Comparison of ENCODE assay signal across 8 cellular contexts in the genomic region with DNA sequence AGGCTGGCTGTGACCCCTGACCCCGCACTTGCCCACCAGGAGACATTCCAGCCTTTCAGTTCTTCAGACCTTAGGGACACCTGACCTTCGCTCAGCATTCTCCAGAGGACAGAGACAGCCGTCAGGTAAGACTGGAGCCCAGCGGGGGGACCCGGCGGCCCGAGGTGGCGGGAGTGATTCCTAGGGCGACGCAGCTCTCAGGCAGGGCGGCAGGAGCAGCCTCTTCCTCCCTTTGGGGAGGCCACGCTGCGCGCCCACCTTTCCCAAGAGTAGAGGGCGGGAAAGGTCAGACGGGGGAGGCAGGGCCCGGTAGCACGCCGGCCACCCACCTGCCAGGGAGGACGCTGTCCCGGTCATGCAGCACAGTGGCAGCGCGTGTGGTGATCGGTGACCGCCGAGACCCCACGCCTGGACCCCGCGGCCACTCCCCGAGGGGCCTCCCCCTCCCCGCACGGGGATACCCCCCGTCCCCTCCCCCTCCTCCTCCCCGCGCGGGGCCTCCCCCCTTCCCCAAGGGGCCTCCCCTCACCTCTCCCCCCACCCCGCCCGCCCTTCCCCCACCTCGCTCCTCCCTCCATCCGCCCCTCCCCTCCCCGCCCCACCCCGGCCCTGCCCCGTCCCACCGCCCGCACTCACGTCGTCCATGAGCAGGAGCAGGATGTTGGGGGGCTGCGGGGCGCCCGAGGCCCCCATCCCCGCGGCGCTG. TPM values are rescaled to one million over a fixed set of nuclear protein-coding genes. Genes with fewer than 3 reads are reported as not detected.
DNase-seq lines count a peak whose midpoint lies in the region; ATAC-seq and TF ChIP-seq lines count a peak whose summit lies in the region.

No MANE protein-coding gene starts in this region.

- H3K9me2 ChIP-seq in GM23248 (ENCODE audit: insufficient read depth) = no peaks in the 10 kb centered on the region

- H3K36me3 Mint-ChIP-seq in endodermal cell (ENCODE audit: low read depth) (peaks cover 40% of the 10 kb centered on the region), nephron progenitor cell (ENCODE audit: low read depth) (peaks cover 14% of the 10 kb centered on the region)

- H3K4me3 Mint-ChIP-seq in endodermal cell = peak overlapping the region; percentile 91
- peak overlapping the region; percentile 79 for H3K4me3 Mint-ChIP-seq in nephron progenitor cell

- DNase-seq in GM23248 (peak; percentile 24), SK-N-MC (ENCODE audit: low read depth, low spot score) (no peak), endodermal cell (peak; percentile 76), nephron progenitor cell (peak; percentile 44), KG1 (lab: John Stamatoyannopoulos, UW) (no peak), NCI-H1436 treated with DMSO at 0.1 percent for 48 hours (lab: John Stamatoyannopoulos, UW) (no peak)

- TF ChIP-seq POLR2A in GM18505 (IDR thresholded peaks at IDR 0.05; ENCODE audit: borderline replicate concordance, extremely low read depth, insufficient read depth, insufficient read length) = no peak

- H3K27me3 Mint-ChIP-seq in endodermal cell (ENCODE audit: insufficient read depth) (no peaks in the 10 kb centered on the region), nephron progenitor cell (ENCODE audit: low read depth, poor library complexity) (no peaks in the 10 kb centered on the region)

- H2AFZ ChIP-seq in GM23248 = no peak overlapping the region

- H3K27ac Mint-ChIP-seq in endodermal cell (no peak overlapping the region), nephron progenitor cell (no peak overlapping the region)

- H3K4me3 ChIP-seq in GM23248 = peak overlapping the region; percentile 92
- peak overlapping the region; percentile 83 for H3K4me3 ChIP-seq in SK-N-MC
- peak overlapping the region; percentile 92 for H3K4me3 ChIP-seq in endodermal cell (ENCODE audit: low read length)

- H3K9me3 Mint-ChIP-seq in endodermal cell (peaks cover 2% of the 10 kb centered on the region), nephron progenitor cell (no peaks in the 10 kb centered on the region)

- H3K9me3 ChIP-seq in GM23248 (ENCODE audit: low read depth) = no peaks in the 10 kb centered on the region
- H3K9me3 ChIP-seq in SK-N-MC (ENCODE audit: low read depth, low read length) = no peaks in the 10 kb centered on the region
- no peaks in the 10 kb centered on the region for H3K9me3 ChIP-seq in endodermal cell (ENCODE audit: control insufficient read depth, low read length)

- no peak for ATAC-seq in GM21737 (IDR thresholded peaks at IDR 0.05; ENCODE audit: unreplicated experiment)
- ATAC-seq in GM18505 (IDR thresholded peaks at IDR 0.05; ENCODE audit: unreplicated experiment) = no peak

- peaks cover 27% of the 10 kb centered on the region; the same call in 1 of the 2 replicates for H3K79me2 ChIP-seq in GM23248 (ENCODE audit: insufficient read depth)

- H3K4me1 ChIP-seq in GM23248 (ENCODE audit: insufficient read depth) (peaks cover 8% of the 10 kb centered on the region; the same call in 1 of the 2 replicates), endodermal cell (ENCODE audit: control insufficient read depth, insufficient read depth, low read length) (no peaks in the 10 kb centered on the region)

- H3K4me2 ChIP-seq in GM23248 (ENCODE audit: unreplicated experiment) = peak overlapping the region; percentile 74

- no peak for TF ChIP-seq CTCF in endodermal cell (conservative IDR thresholded peaks at IDR 0.05)
- TF ChIP-seq CTCF in nephron progenitor cell (IDR thresholded peaks at IDR 0.05) = no peak

- H3K9ac ChIP-seq in GM23248 (peak overlapping the region; percentile 79), SK-N-MC (ENCODE audit: insufficient read length) (no peak overlapping the region), endodermal cell (ENCODE audit: extremely low read depth, low read length, poor library complexity, severe bottlenecking) (peak overlapping the region; percentile 11)

- no peaks in the 10 kb centered on the region for H4K20me1 ChIP-seq in GM23248 (ENCODE audit: insufficient read depth)

- H3K27me3 ChIP-seq in GM23248 (replicated peaks; ENCODE audit: insufficient read depth) (no peaks in the 10 kb centered on the region), endodermal cell (ENCODE audit: control insufficient read depth, insufficient read depth, low read length, poor library complexity, severe bottlenecking) (no peaks in the 10 kb centered on the region)

- in situ Hi-C loops in GM23248 (cut with MboI) = no loop called here

- WGBS in GM23248 (ENCODE audit: low coverage in 1 of 2, low lambda C conversion rate in 2 of 2, missing lambda C conversion rate in 2 of 2), 2 experiments = 9 to 18% methylated on average over 22 to 47 of the region's 53 CpGs
- 9 to 31% methylated on average over 9 to 38 of the region's 53 CpGs for WGBS in endodermal cell (ENCODE audit: insufficient coverage in 1 of 2, insufficient read length in 1 of 2), 2 experiments

- H3K4me1 Mint-ChIP-seq in endodermal cell (peaks cover 4% of the 10 kb centered on the region), nephron progenitor cell (peaks cover 26% of the 10 kb centered on the region)

- no peak overlapping the region for H3K27ac ChIP-seq in GM23248
- H3K27ac ChIP-seq in SK-N-MC = no peak overlapping the region
- H3K27ac ChIP-seq in endodermal cell (ENCODE audit: low read depth, low read length) = no peak overlapping the region

- no peaks in the 10 kb centered on the region; the same call in 1 of the 2 replicates for H3F3A ChIP-seq in GM23248 (ENCODE audit: insufficient read depth)

- H3K36me3 ChIP-seq in GM23248 (ENCODE audit: low read depth) (no peaks in the 10 kb centered on the region), SK-N-MC (ENCODE audit: insufficient read depth, low read length) (no peaks in the 10 kb centered on the region), endodermal cell (ENCODE audit: control insufficient read depth, insufficient read depth, low read length) (peaks cover 26% of the 10 kb centered on the region)

RNA-seq across cellular contexts. Expression of a gene that starts 0.5 kb away (rescaled TPM):
- 21.5 and 24.0 TPM in 2 replicates for total RNA-seq in GM23248 (2014; rRNA removed; shearing (Covaris generic))
- 38.8 and 39.0 TPM in 2 replicates for polyA plus RNA-seq in GM23248 (2016; fragmentation: Nextera tagmentation; extraction: Ambion mirVana)
- 10 to 100 TPM; 32.2 to 39.6 TPM for total RNA-seq in endodermal cell
- polyA plus RNA-seq in endodermal cell (2013, experiment 1 of 2) = 14.9 TPM
- polyA plus RNA-seq in endodermal cell (2013, experiment 2 of 2) = 11.2 TPM

RNA-seq across cellular contexts. Expression of a gene that starts 0.7 kb away (rescaled TPM):
- 18.7 and 20.4 TPM in 2 replicates for total RNA-seq in GM23248 (2014; rRNA removed; shearing (Covaris generic))
- 83.2 and 90.9 TPM in 2 replicates for polyA plus RNA-seq in GM23248 (2016; fragmentation: Nextera tagmentation; extraction: Ambion mirVana)
- total RNA-seq in endodermal cell = 100 to 1,000 TPM; 110 TPM
- 93.1 TPM for polyA plus RNA-seq in endodermal cell (2013, experiment 1 of 2)
- 81.8 TPM for polyA plus RNA-seq in endodermal cell (2013, experiment 2 of 2)

RNA-seq across cellular contexts. Expression of a gene that starts 10.2 kb away (rescaled TPM):
- total RNA-seq in GM23248 (2014; rRNA removed; shearing (Covaris generic)) = not detected in 2 replicates
- not detected in 2 replicates for polyA plus RNA-seq in GM23248 (2016; fragmentation: Nextera tagmentation; extraction: Ambion mirVana)
- total RNA-seq in endodermal cell = not detected
- polyA plus RNA-seq in endodermal cell (2013, experiment 1 of 2) = not detected
- polyA plus RNA-seq in endodermal cell (2013, experiment 2 of 2) = not detected

RNA-seq across cellular contexts. Expression of a gene that starts 44.5 kb away (rescaled TPM):
- 105 and 150 TPM in 2 replicates for total RNA-seq in GM23248 (2014; rRNA removed; shearing (Covaris generic))
- 224 and 226 TPM in 2 replicates for polyA plus RNA-seq in GM23248 (2016; fragmentation: Nextera tagmentation; extraction: Ambion mirVana)
- 100 to 1,000 TPM; 200 to 230 TPM for total RNA-seq in endodermal cell
- polyA plus RNA-seq in endodermal cell (2013, experiment 1 of 2) = 93.5 TPM
- polyA plus RNA-seq in endodermal cell (2013, experiment 2 of 2) = 91.5 TPM

RNA-seq across cellular contexts. Expression of a gene that starts 52.7 kb away (rescaled TPM):
- total RNA-seq in GM23248 (2014; rRNA removed; shearing (Covaris generic)) = 11.3 and 14.2 TPM in 2 replicates
- 5.4 and 5.9 TPM in 2 replicates for polyA plus RNA-seq in GM23248 (2016; fragmentation: Nextera tagmentation; extraction: Ambion mirVana)
- 10 to 100 TPM; 57.1 to 63.0 TPM for total RNA-seq in endodermal cell
- polyA plus RNA-seq in endodermal cell (2013, experiment 1 of 2) = 41.5 TPM
- polyA plus RNA-seq in endodermal cell (2013, experiment 2 of 2) = 34.7 TPM

Comparison
In these comparisons a context has a peak if more than half of its experiments do, and no peak if none do; other contexts are left out.
1. DNase-seq: peak in GM23248 (single experiment), endodermal cell (single experiment) and nephron progenitor cell (single experiment); none in SK-N-MC (single experiment), KG1 (single experiment) and NCI-H1436 treated with DMSO at 0.1 percent for 48 hours (single experiment).
2. Peak in every context shown above with its lines, with median percentiles within 50 percentile points of each other: H3K4me3 ChIP-seq.